Comparison of ENCODE assay signal across 22 cellular contexts in the genomic region with DNA sequence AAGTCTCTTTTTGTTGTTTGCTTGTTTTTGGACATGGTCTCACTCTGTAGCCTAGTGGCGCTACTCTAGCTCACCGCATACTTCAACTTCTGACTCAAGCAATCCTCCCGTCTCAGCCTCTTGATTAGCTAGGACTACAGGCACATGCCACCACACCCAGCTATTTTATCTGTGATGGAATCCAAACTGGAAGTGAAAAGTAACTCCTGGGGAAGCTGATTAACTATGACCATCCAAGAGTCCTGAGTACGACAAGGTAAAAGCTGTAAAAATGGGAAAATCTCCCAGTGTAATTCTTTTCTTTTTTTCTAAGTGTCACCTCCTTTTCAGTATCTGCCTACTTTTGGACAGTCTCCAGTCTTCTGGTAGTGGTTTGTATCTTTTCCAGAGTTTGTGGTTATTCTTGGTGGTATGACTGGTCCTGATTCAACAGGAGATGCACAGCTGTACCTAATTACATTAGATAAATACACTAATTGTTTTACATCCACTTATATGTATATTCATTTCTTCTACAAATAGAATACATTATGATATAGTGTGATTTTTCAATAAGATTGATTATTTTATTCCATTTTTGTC.
DNase-seq lines count a peak whose midpoint lies in the region; ATAC-seq and TF ChIP-seq lines count a peak whose summit lies in the region.
"Had no signal": no experiment of that assay in that cellular context is flagged by ENCODE, and none has a peak within 500 bp of the region (broad histone marks: within the 10 kb centered on the region; RNA-seq: fewer than 3 reads in every experiment).

No MANE protein-coding gene starts in this region.

- peak overlapping the region in 1 of 2 experiments; percentile 9; a peak in 1 of 4 replicates for H3K27ac ChIP-seq in SK-N-SH (ENCODE audit: low read depth in 2 of 2, low read length in 1 of 2)
- H3K27ac ChIP-seq: esophagus squamous epithelium, KMS-11, uterus had no signal

- no peak overlapping the region for H2AFZ ChIP-seq in SK-N-SH (ENCODE audit: low read depth)

- WGBS in SK-N-SH (ENCODE audit: low lambda C conversion rate) = 58% methylated on average over 4 of the region's 4 CpGs

- TF ChIP-seq CTCF in SK-N-SH (IDR thresholded peaks at IDR 0.05) (no peak), foreskin fibroblast (IDR thresholded peaks at IDR 0.05; ENCODE audit: low read depth, low read length) (no peak)

- H3K79me2 ChIP-seq in SK-N-SH (ENCODE audit: insufficient read depth) = no peaks in the 10 kb centered on the region

- TF ChIP-seq RAD21 in SK-N-SH (IDR thresholded peaks at IDR 0.05; ENCODE audit: low read length) = no peak

- H3K36me3 ChIP-seq in SK-N-SH (replicated peaks in 1 of 2; ENCODE audit: control insufficient read depth in 1 of 2, insufficient read depth in 2 of 2, low read length in 1 of 2) = no peaks in the 10 kb centered on the region
- H3K36me3 ChIP-seq: esophagus squamous epithelium, uterus had no signal

- peaks cover 27% of the 10 kb centered on the region for H3F3A ChIP-seq in SK-N-SH (replicated peaks; ENCODE audit: insufficient read depth)

- no peaks in the 10 kb centered on the region; a peak in 1 of 4 replicates for H3K4me1 ChIP-seq in SK-N-SH (ENCODE audit: control insufficient read depth in 1 of 2, insufficient read depth in 2 of 2, low read depth in 1 of 2, low read length in 1 of 2)
- H3K4me1 ChIP-seq: esophagus squamous epithelium, uterus had no signal

- no peaks in the 10 kb centered on the region for H3K9me2 ChIP-seq in SK-N-SH

- no peaks in the 10 kb centered on the region for H4K20me1 ChIP-seq in SK-N-SH (ENCODE audit: insufficient read depth)

- no peaks in the 10 kb centered on the region for H3K9me3 ChIP-seq in SK-N-SH
- H3K9me3 ChIP-seq: esophagus squamous epithelium, uterus had no signal

- no peak overlapping the region for H3K4me3 ChIP-seq in SK-N-SH (ENCODE audit: low read depth in 2 of 2, low read length in 1 of 2)
- no peak overlapping the region for H3K4me3 ChIP-seq in foreskin fibroblast (ENCODE audit: low read depth in 1 of 2, low read length in 2 of 2)
- H3K4me3 ChIP-seq: esophagus squamous epithelium, uterus had no signal

- ATAC-seq in HG02642 (IDR thresholded peaks at IDR 0.05; ENCODE audit: poor library complexity, unreplicated experiment) = peak; percentile 26
- ATAC-seq in GM21619 (IDR thresholded peaks at IDR 0.05; ENCODE audit: unreplicated experiment) = no peak
- no peak for ATAC-seq in left lobe of liver
- ATAC-seq: naive thymus-derived CD8-positive, alpha-beta T cell had no signal

- DNase-seq in DMS114 treated with DMSO at 0.1 percent for 48 hours (lab: John Stamatoyannopoulos, UW; ENCODE audit: unreplicated experiment) = peak; percentile 54
- DNase-seq in SK-N-SH = no peak
- peak; percentile 77 to 90 for DNase-seq in foreskin fibroblast
- no peak for DNase-seq in DMS153 treated with DMSO at 0.1 percent for 48 hours (lab: John Stamatoyannopoulos, UW; ENCODE audit: unreplicated experiment)
- no peak for DNase-seq in left lobe of liver (ENCODE audit: low spot score)
- DNase-seq in NCI-H1105 (lab: John Stamatoyannopoulos, UW) = no peak
- DNase-seq: activated effector memory CD4-positive, alpha-beta T cell treated with anti-CD3 and anti-CD28 coated beads, Interleukin-2, amount 50 U/mL, for 16 hours; amniotic stem cell; effector memory CD4-positive, alpha-beta T cell; esophagus squamous epithelium; hippocampal formation; kidney; naive thymus-derived CD8-positive, alpha-beta T cell; NCI-H1092; NCI-H2107; NCI-H69; small intestine; stimulated activated CD4-positive, alpha-beta T cell treated with anti-CD3 and anti-CD28 coated beads, Interleukin-4, amount 100 ng/mL, for 4 hours; uterus had no signal

- no peak overlapping the region for H3K9ac ChIP-seq in SK-N-SH
- H3K9ac ChIP-seq: KMS-11 had no signal

- no peaks in the 10 kb centered on the region for H3K27me3 ChIP-seq in SK-N-SH (ENCODE audit: insufficient read depth)
- H3K27me3 ChIP-seq: esophagus squamous epithelium, uterus had no signal

- no peak overlapping the region for H3K4me2 ChIP-seq in SK-N-SH
- H3K4me2 ChIP-seq: KMS-11 had no signal

- CTCF ChIA-PET in SK-N-SH (lab: Yijun Ruan, JAX) = no interaction called here

- TF ChIP-seq EP300 in SK-N-SH (IDR thresholded peaks at IDR 0.05; ENCODE audit: borderline replicate concordance in 1 of 2, low read depth in 1 of 2, low read length in 1 of 2) = peak in 1 of 2 experiments; percentile 77; a peak in 2 of 4 replicates

- POLR2A ChIA-PET in SK-N-SH (lab: Yijun Ruan, JAX) = no interaction called here

TF ChIP-seq in SK-N-SH, 30 proteins besides CTCF, POLR2A, EP300 and RAD21 (continues in another document):
- no peak for TF ChIP-seq TEAD4 (IDR thresholded peaks at IDR 0.05; ENCODE audit: borderline replicate concordance, insufficient read depth)
- TF ChIP-seq USF2 (IDR thresholded peaks at IDR 0.05; ENCODE audit: borderline replicate concordance, low read depth, low read length) = no peak
- TF ChIP-seq TCF12 (IDR thresholded peaks at IDR 0.05) = peak; percentile 96
- TF ChIP-seq MAX (IDR thresholded peaks at IDR 0.05; ENCODE audit: low read depth) = no peak
- peak; percentile 47; the same call in 1 of the 2 replicates for TF ChIP-seq FOSL2 (IDR thresholded peaks at IDR 0.05; ENCODE audit: borderline replicate concordance, low read depth)
- no peak for TF ChIP-seq SIN3A (IDR thresholded peaks at IDR 0.05; ENCODE audit: borderline replicate concordance, low read depth, low read length)
- TF ChIP-seq POLR2AphosphoS5 (IDR thresholded peaks at IDR 0.05; ENCODE audit: low read depth, low read length) = peak; percentile 43; the same call in 1 of the 2 replicates
- no peak for TF ChIP-seq EZH2phosphoT487 (IDR thresholded peaks at IDR 0.05; ENCODE audit: borderline replicate concordance, low read depth)
- no peak for TF ChIP-seq ELF1 (IDR thresholded peaks at IDR 0.05)
- no peak for TF ChIP-seq FOXJ3 (CRISPR knock-in tag; IDR thresholded peaks at IDR 0.05)
- TF ChIP-seq NFIC (IDR thresholded peaks at IDR 0.05; ENCODE audit: borderline replicate concordance) = peak; percentile 79; the same call in 1 of the 2 replicates
- TF ChIP-seq, protein P1, sequence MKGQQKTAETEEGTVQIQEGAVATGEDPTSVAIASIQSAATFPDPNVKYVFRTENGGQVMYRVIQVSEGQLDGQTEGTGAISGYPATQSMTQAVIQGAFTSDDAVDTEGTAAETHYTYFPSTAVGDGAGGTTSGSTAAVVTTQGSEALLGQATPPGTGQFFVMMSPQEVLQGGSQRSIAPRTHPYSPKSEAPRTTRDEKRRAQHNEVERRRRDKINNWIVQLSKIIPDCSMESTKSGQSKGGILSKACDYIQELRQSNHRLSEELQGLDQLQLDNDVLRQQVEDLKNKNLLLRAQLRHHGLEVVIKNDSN (IDR thresholded peaks at IDR 0.05; ENCODE audit: borderline replicate concordance, low read depth) = no peak
- TF ChIP-seq TAF1 (IDR thresholded peaks at IDR 0.05; ENCODE audit: borderline replicate concordance, low read depth, low read length) = no peak
- no peak for TF ChIP-seq SMC3 (IDR thresholded peaks at IDR 0.05; ENCODE audit: low read depth, low read length)
- TF ChIP-seq JUND (IDR thresholded peaks at IDR 0.05) = peak; percentile 28; the same call in 1 of the 2 replicates
- TF ChIP-seq ZBTB33 (IDR thresholded peaks at IDR 0.05; ENCODE audit: borderline replicate concordance, low read depth) = no peak
- no peak for TF ChIP-seq FOXM1 (IDR thresholded peaks at IDR 0.05; ENCODE audit: low read depth)
- TF ChIP-seq GATA2 (CRISPR knock-in tag; IDR thresholded peaks at IDR 0.05) = no peak
- TF ChIP-seq YY1 (IDR thresholded peaks at IDR 0.05; ENCODE audit: low read depth) = no peak

Comparison
In these comparisons a context has a peak if more than half of its experiments do, and no peak if none do; other contexts are left out.
1. DNase-seq: peak in DMS114 treated with DMSO at 0.1 percent for 48 hours (single experiment) and foreskin fibroblast (2 of 2); none in SK-N-SH (single experiment), DMS153 treated with DMSO at 0.1 percent for 48 hours (single experiment), left lobe of liver (single experiment) and NCI-H1105 (single experiment).